In the genomic region with DNA sequence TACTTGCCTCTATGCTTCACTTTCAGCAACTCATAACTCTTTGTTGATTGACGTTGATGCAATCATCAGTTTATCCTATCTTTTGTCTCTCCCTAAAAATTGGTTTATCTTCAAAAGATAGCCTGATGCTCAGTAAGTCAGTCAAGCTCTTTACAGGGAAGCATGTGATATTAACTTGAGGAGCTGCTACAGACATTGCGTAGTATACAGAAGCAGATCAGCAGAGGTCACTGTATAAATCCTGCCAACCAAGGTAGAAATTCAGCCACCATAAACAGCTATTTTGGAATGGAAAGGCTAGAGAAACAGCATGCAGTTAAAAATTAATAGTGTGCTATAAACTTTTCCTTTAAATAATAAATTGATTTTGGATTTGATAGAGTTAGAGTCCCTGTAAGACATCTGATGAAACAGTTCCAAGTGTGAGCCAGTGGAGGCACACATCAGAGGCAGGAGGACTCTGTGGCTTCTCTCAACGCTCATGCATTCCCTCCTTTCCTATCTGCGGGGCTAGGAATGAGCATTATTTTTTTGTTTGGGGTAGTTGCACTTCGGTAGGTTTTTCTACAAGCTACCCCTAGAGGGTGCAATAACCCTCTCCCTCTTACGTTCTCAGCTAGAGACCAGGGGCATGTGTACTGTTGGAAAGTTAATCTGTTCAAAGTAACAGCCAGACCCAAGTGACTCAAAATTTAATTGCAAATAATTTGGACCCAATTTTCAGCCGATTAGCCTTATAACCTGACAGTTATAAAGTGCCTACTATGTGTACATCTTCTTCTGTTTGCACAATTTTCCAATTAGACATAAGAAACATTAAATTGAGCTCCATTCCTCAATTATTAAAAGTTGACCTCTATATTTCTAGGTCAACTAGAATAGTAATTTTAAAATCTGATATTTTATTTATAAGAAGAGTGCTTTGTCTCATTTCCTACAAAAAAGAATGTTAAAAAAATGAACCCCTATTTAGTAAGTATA, we compare ENCODE assay signal across 1 cellular context.
A peak's percentile ranks its signal among the peaks of the same experiment; 100 is the strongest.
TF ChIP-seq lines count a peak whose summit lies in the region.

No MANE protein-coding gene starts in this region.

TF ChIP-seq in H1, 55 proteins besides CTCF, POLR2A, EP300 and RAD21:
- TF ChIP-seq EGR1 (IDR thresholded peaks at IDR 0.05; ENCODE audit: borderline replicate concordance, low read depth, low read length) (0 out of 2 replicates have a peak, but pooled peaks have one; percentile 23), SIX5 (IDR thresholded peaks at IDR 0.05; ENCODE audit: low read depth, low read length) (no peak), CTBP2 (IDR thresholded peaks at IDR 0.05; ENCODE audit: borderline replicate concordance, insufficient read depth, insufficient read length, low read length) (no peak), SAP30 (IDR thresholded peaks at IDR 0.05; ENCODE audit: insufficient read depth, insufficient replicate concordance, low read length) (no peak), SP4 (IDR thresholded peaks at IDR 0.05; ENCODE audit: low read length) (no peak)
